ENCODE assay signal across 25 cellular contexts in the genomic region with DNA sequence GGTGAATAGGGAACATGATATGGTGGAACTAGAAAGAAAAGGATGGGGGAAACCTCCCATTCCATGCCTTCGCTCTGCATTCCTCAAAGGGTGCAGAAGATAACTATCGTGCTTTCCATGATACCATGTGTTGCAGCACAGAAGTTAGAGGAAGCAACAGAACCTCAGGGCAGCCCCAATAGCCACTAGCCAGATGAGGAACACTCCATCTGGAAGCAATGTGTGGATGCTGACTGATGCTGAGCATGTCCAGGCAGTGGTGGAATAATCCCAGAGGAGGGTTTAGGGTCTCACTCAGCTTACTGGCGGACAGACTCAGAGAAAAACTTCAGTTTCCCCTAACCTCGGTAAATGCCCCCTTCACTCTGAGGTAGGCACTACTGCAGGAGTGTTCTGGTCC. TPM values are rescaled to one million over a fixed set of nuclear protein-coding genes. Genes with fewer than 3 reads are reported as not detected.
"Had no signal": no experiment of that assay in that cellular context is flagged by ENCODE, and none has a peak within 500 bp of the region (broad histone marks: within the 10 kb centered on the region; RNA-seq: fewer than 3 reads in every experiment).

No MANE protein-coding gene starts in this region.

- H3K27ac ChIP-seq: colonic mucosa, foreskin keratinocyte, gastroesophageal sphincter, heart right ventricle, neural progenitor cell, prostate gland, right atrium auricular region, suprapubic skin, vagina had no signal

- H3K27me3 ChIP-seq: colonic mucosa, foreskin keratinocyte, gastroesophageal sphincter, neural progenitor cell, right atrium auricular region, suprapubic skin, vagina had no signal

- H3K27ac Mint-ChIP-seq: naive thymus-derived CD4-positive, alpha-beta T cell; nephron; neural progenitor cell; stimulated activated naive CD8-positive, alpha-beta T cell treated with anti-CD3 and anti-CD28 coated beads, Interleukin-15, amount 100 ng/mL, for 72 hours had no signal

- H3K4me2 ChIP-seq: neural progenitor cell, smooth muscle cell had no signal

- H3K4me3 Mint-ChIP-seq: naive thymus-derived CD4-positive, alpha-beta T cell; nephron; neural progenitor cell; stimulated activated naive CD8-positive, alpha-beta T cell treated with anti-CD3 and anti-CD28 coated beads, Interleukin-15, amount 100 ng/mL, for 72 hours had no signal

- H3K9me3 ChIP-seq: colonic mucosa, esophagus muscularis mucosa, gastroesophageal sphincter, heart right ventricle, prostate gland, right atrium auricular region, suprapubic skin, vagina had no signal

- H3K9ac ChIP-seq: neural progenitor cell had no signal

- H3K4me1 ChIP-seq: colonic mucosa, foreskin keratinocyte, neural progenitor cell, prostate gland, vagina had no signal

- DNase-seq: colonic mucosa; dermis blood vessel endothelial cell; effector memory CD4-positive, alpha-beta T cell; foreskin keratinocyte; glutamatergic neuron; heart right ventricle; mesenchymal stem cell; midbrain; naive thymus-derived CD4-positive, alpha-beta T cell; stimulated activated CD4-positive, alpha-beta T cell treated with anti-CD3 and anti-CD28 coated beads, Interleukin-12 subunit alpha, Interleukin-12 subunit beta, amount 100 ng/mL, for 4 hours; stimulated activated CD4-positive, alpha-beta T cell treated with anti-CD3 and anti-CD28 coated beads, Interleukin-1b, Interleukin-23, amount 100 ng/mL, for 48 hours; stimulated activated CD4-positive, alpha-beta T cell treated with anti-CD3 and anti-CD28 coated beads, Interleukin-4, amount 100 ng/mL, for 1 hour; stimulated activated CD8-positive, alpha-beta memory T cell treated with anti-CD3 and anti-CD28 coated beads, Interleukin-4, amount 100 ng/mL, for 48 hours; stimulated activated naive CD4-positive, alpha-beta T cell; stimulated activated naive CD8-positive, alpha-beta T cell treated with anti-CD3 and anti-CD28 coated beads, Interleukin-15, amount 100 ng/mL, for 72 hours had no signal

- H3K27me3 Mint-ChIP-seq: stimulated activated naive CD8-positive, alpha-beta T cell treated with anti-CD3 and anti-CD28 coated beads, Interleukin-15, amount 100 ng/mL, for 72 hours had no signal

- H3K9me3 Mint-ChIP-seq: naive thymus-derived CD4-positive, alpha-beta T cell; neural progenitor cell; stimulated activated naive CD8-positive, alpha-beta T cell treated with anti-CD3 and anti-CD28 coated beads, Interleukin-15, amount 100 ng/mL, for 72 hours had no signal

- H3K36me3 Mint-ChIP-seq: naive thymus-derived CD4-positive, alpha-beta T cell; neural progenitor cell had no signal

- ATAC-seq: foreskin keratinocyte; gastroesophageal sphincter; heart right ventricle; naive thymus-derived CD4-positive, alpha-beta T cell; sciatic nerve; stimulated activated naive CD8-positive, alpha-beta T cell treated with anti-CD3 and anti-CD28 coated beads, Interleukin-15, amount 100 ng/mL, for 72 hours had no signal

- H2AFZ ChIP-seq: neural progenitor cell had no signal

- H3K4me1 Mint-ChIP-seq: stimulated activated naive CD8-positive, alpha-beta T cell treated with anti-CD3 and anti-CD28 coated beads, Interleukin-15, amount 100 ng/mL, for 72 hours had no signal

- H3K36me3 ChIP-seq: colonic mucosa, esophagus muscularis mucosa, gastroesophageal sphincter, heart right ventricle, neural progenitor cell, prostate gland, right atrium auricular region, suprapubic skin, vagina had no signal

- H3K4me3 ChIP-seq: colonic mucosa, esophagus muscularis mucosa, gastroesophageal sphincter, heart right ventricle, neural progenitor cell, prostate gland, right atrium auricular region, smooth muscle cell, suprapubic skin, vagina had no signal

RNA-seq across cellular contexts. Expression of gene SMIM10, which starts 7.5 kb away (rescaled TPM):
- total RNA-seq: naive thymus-derived CD4-positive, alpha-beta T cell had no signal
- polyA plus RNA-seq: naive thymus-derived CD4-positive, alpha-beta T cell had no signal
